In genomic region chr6:28880894-28881780, GRCh38 we compare ENCODE assay signal across 8 cellular contexts. TPM values are rescaled to one million over a fixed set of nuclear protein-coding genes. Genes with fewer than 3 reads are reported as not detected.
A peak's percentile ranks its signal among the peaks of the same experiment; 100 is the strongest.
DNase-seq lines count a peak whose midpoint lies in the region; ATAC-seq, FAIRE-seq and TF ChIP-seq lines count a peak whose summit lies in the region.

No MANE protein-coding gene starts in this region.

- H3K27me3 ChIP-seq in adrenal gland (peaks cover 4% of the 10 kb centered on the region), heart right ventricle (peaks cover 0 to 39% (median 29%) of the 10 kb centered on the region in 7 donors), pancreas (peaks cover 0 to 5% (median 2%) of the 10 kb centered on the region in 4 donors)

- BruUV-seq in Calu3 (replicated peaks; lab: Mats Ljungman, UMichigan) = no TSS peak

- no peaks in the 10 kb centered on the region for H3K9me3 Mint-ChIP-seq in Calu3 (ENCODE audit: low read depth, unreplicated experiment)

- CTCF ChIA-PET in Calu3 (lab: Charles Lee) = interaction anchor here (2.1 kb wide), 1 partner anchor 14 kb away, joined by 5 read pairs; no protein-coding TSS in a partner anchor

- no peaks in the 10 kb centered on the region for H3K9me3 ChIP-seq in adrenal gland (replicated peaks in 1 of 3)
- H3K9me3 ChIP-seq in heart right ventricle = peaks cover 0 to 6% (median 0%) of the 10 kb centered on the region in 11 donors
- no peaks in the 10 kb centered on the region for H3K9me3 ChIP-seq in pancreas

- WGBS in adrenal gland, 4 donors = 4 to 8% (median 6%) methylated on average over 28 of the region's 28 CpGs
- 4 to 5% methylated on average over 28 of the region's 28 CpGs for WGBS in heart right ventricle, 2 donors
- WGBS in pancreas, 2 donors = 5 to 6% methylated on average over 28 of the region's 28 CpGs
- WGBS in urinary bladder = 4% methylated on average over 28 of the region's 28 CpGs

- TF ChIP-seq CTCF in Calu3 (IDR thresholded peaks at IDR 0.05; ENCODE audit: unreplicated experiment) = no peak
- no peak for TF ChIP-seq CTCF in adrenal gland (IDR thresholded peaks at IDR 0.05)
- no peak for TF ChIP-seq CTCF in heart right ventricle (IDR thresholded peaks at IDR 0.05)
- TF ChIP-seq CTCF in pancreas (IDR thresholded peaks at IDR 0.05) = no peak

- peak; percentile 47 for FAIRE-seq in pancreas (lab: Jason Lieb, UNC)

- intact Hi-C loops in Calu3 (cut with micrococcal nuclease; ENCODE audit: unreplicated experiment) (no loop called here), adrenal gland (cut with DNase I) (no loop called here), heart right ventricle (cut with DNase I) (loop anchor here in 1 of 10 donors (5.0 kb wide), 1 partner anchor 61 kb away; no protein-coding TSS in a partner anchor), pancreas (cut with DNase I) (no loop called here)

- H3K4me3 ChIP-seq in adrenal gland = peak overlapping the region in 1 of 4 donors; percentile 54
- H3K4me3 ChIP-seq in heart right ventricle = peak overlapping the region; percentile 7 to 68 (median 58)
- peak overlapping the region in 2 of 4 donors; percentile 22 to 36 for H3K4me3 ChIP-seq in pancreas
- H3K4me3 ChIP-seq in urinary bladder (ENCODE audit: low read depth, low read length) = peak overlapping the region; percentile 51

- DNase-seq in Calu3 (peak; percentile 85), SHP77 treated with DMSO at 0.1 percent for 48 hours (lab: John Stamatoyannopoulos, UW) (peak; percentile 62), adrenal gland (peak; percentile 54 to 88 (median 64)), heart right ventricle (peak; percentile 53 to 68), pancreas (peak in 5 of 6 donors; percentile 27 to 79 (median 66))

- TF ChIP-seq RAD21 in Ishikawa (IDR thresholded peaks at IDR 0.05; ENCODE audit: low read depth) = no peak

- H3K27ac ChIP-seq in adrenal gland = no peak overlapping the region
- peak overlapping the region in 1 of 10 donors; percentile 30 for H3K27ac ChIP-seq in heart right ventricle
- H3K27ac ChIP-seq in pancreas = no peak overlapping the region
- no peak overlapping the region for H3K27ac ChIP-seq in urinary bladder (ENCODE audit: low read depth)

- H3K4me1 Mint-ChIP-seq in Calu3 (ENCODE audit: low read depth, unreplicated experiment) = peaks cover 24% of the 10 kb centered on the region

- H3K36me3 Mint-ChIP-seq in Calu3 (ENCODE audit: insufficient read depth, unreplicated experiment) = peaks cover 17% of the 10 kb centered on the region

- peak overlapping the region; percentile 83 for H3K4me3 Mint-ChIP-seq in Calu3 (ENCODE audit: low read depth, unreplicated experiment)

- no peak for TF ChIP-seq EP300 in Ishikawa (IDR thresholded peaks at IDR 0.05; ENCODE audit: borderline replicate concordance)

- H3K36me3 ChIP-seq in adrenal gland (replicated peaks in 1 of 2) = no peaks in the 10 kb centered on the region
- H3K36me3 ChIP-seq in heart right ventricle = no peaks in the 10 kb centered on the region
- no peaks in the 10 kb centered on the region for H3K36me3 ChIP-seq in pancreas
- H3K36me3 ChIP-seq in urinary bladder (ENCODE audit: insufficient read depth) = no peaks in the 10 kb centered on the region

- ATAC-seq in heart right ventricle (peak; percentile 53 to 87 (median 80)), pancreas (peak; percentile 74 to 87 (median 83)), GM21526 (IDR thresholded peaks at IDR 0.05; ENCODE audit: low FRiP score, unreplicated experiment) (no peak)

- H3K27ac Mint-ChIP-seq in Calu3 (ENCODE audit: unreplicated experiment) = peak overlapping the region; percentile 99

- no peak for TF ChIP-seq POLR2A in adrenal gland (IDR thresholded peaks at IDR 0.05)

- no peaks in the 10 kb centered on the region for H3K27me3 Mint-ChIP-seq in Calu3 (ENCODE audit: unreplicated experiment)

- H3K4me1 ChIP-seq in adrenal gland (replicated peaks in 1 of 2) (no peaks in the 10 kb centered on the region), heart right ventricle (peaks cover 0 to 15% (median 0%) of the 10 kb centered on the region in 9 donors), pancreas (no peaks in the 10 kb centered on the region), urinary bladder (ENCODE audit: insufficient read depth) (no peaks in the 10 kb centered on the region)

TF ChIP-seq in Ishikawa, 13 proteins besides CTCF, POLR2A, EP300 and RAD21:
- 0 out of 2 replicates have a peak, but pooled peaks have one; percentile 16 for TF ChIP-seq CEBPB (IDR thresholded peaks at IDR 0.05)
- no peak; the same call in 1 of the 2 replicates for TF ChIP-seq TAF1 (IDR thresholded peaks at IDR 0.05; ENCODE audit: low read depth)
- peak; percentile 93 for TF ChIP-seq TEAD4 (IDR thresholded peaks at IDR 0.05)
- TF ChIP-seq FOXM1 (IDR thresholded peaks at IDR 0.05; ENCODE audit: borderline replicate concordance, low read depth) = no peak
- TF ChIP-seq REST (IDR thresholded peaks at IDR 0.05; ENCODE audit: low read depth) = no peak
- no peak for TF ChIP-seq ZBTB7A (IDR thresholded peaks at IDR 0.05; ENCODE audit: low read depth)
- no peak for TF ChIP-seq TCF12 (IDR thresholded peaks at IDR 0.05; ENCODE audit: low read depth)
- TF ChIP-seq MAX (IDR thresholded peaks at IDR 0.05) = peak; percentile 32; the same call in 1 of the 2 replicates
- TF ChIP-seq EGR1 (IDR thresholded peaks at IDR 0.05) = 0 out of 2 replicates have a peak, but pooled peaks have one; percentile 2
- TF ChIP-seq YY1 (IDR thresholded peaks at IDR 0.05; ENCODE audit: low read depth) = peak; percentile 55; the same call in 1 of the 2 replicates
- no peak for TF ChIP-seq CREB1 (IDR thresholded peaks at IDR 0.05; ENCODE audit: low read depth)
- no peak for TF ChIP-seq USF1 (IDR thresholded peaks at IDR 0.05)
- no peak for TF ChIP-seq NFIC (IDR thresholded peaks at IDR 0.05)

RNA-seq across cellular contexts. Expression of gene TRIM27, which starts 42.6 kb away (rescaled TPM):
- total RNA-seq in Calu3 (2022) (85.8 and 91.6 TPM in 2 replicates), adrenal gland (10 to 100 TPM; 38.3 to 67.4 (median 48.2) TPM), heart right ventricle (10 to 100 TPM; 14.7 to 23.1 (median 17.6) TPM), pancreas (10 to 100 TPM; 24.1 to 33.6 (median 28.4) TPM), urinary bladder (73.3 TPM)
- polyA plus RNA-seq in adrenal gland (10 to 100 TPM; 40.4 to 54.6 (median 53.8) TPM), heart right ventricle (10 to 100 TPM; 21.0 to 26.2 TPM), pancreas (10 to 100 TPM; 41.8 to 43.3 TPM), urinary bladder (35.0 TPM)
